In genomic region chr10:71486465-71487114, GRCh38 we compare ENCODE assay signal across 8 cellular contexts.
DNase-seq lines count a peak whose midpoint lies in the region; ATAC-seq and TF ChIP-seq lines count a peak whose summit lies in the region.

No MANE protein-coding gene starts in this region.

- H3K36me3 ChIP-seq in OCI-LY3 (replicated peaks; ENCODE audit: low read depth, low read length), result no peaks in the 10 kb centered on the region

- peaks cover 3% of the 10 kb centered on the region; the same call in 1 of the 2 replicates for H3K9me3 ChIP-seq in OCI-LY3 (ENCODE audit: insufficient read depth, low read length)

- H3K27ac Mint-ChIP-seq in stimulated activated effector memory CD8-positive, alpha-beta T cell treated with anti-CD3 and anti-CD28 coated beads, Interleukin-12 subunit alpha, Interleukin-12 subunit beta, amount 100 ng/mL, for 72 hours, result no peak overlapping the region

- peak; percentile 66 for TF ChIP-seq CTCF in OCI-LY3 (IDR thresholded peaks at IDR 0.05; ENCODE audit: low read depth, low read length)

- H3K4me1 ChIP-seq in OCI-LY3 (ENCODE audit: low read length), result no peaks in the 10 kb centered on the region

- H3K27me3 ChIP-seq in OCI-LY3 (ENCODE audit: low read depth, low read length), result no peaks in the 10 kb centered on the region

- H2AFZ ChIP-seq in OCI-LY3 (ENCODE audit: low read depth, low read length), result no peak overlapping the region

- H3K79me2 ChIP-seq in OCI-LY3 (ENCODE audit: low read length), result no peaks in the 10 kb centered on the region

- DNase-seq in activated T-cell treated with anti-CD3 and anti-CD28 coated beads for 24 hours (ENCODE audit: low read depth) (peak; percentile 14), activated T-cell treated with anti-CD3 and anti-CD28 coated beads for 4 hours (no peak), amygdala (lab: John Stamatoyannopoulos, UW) (peak in 29 of 56 donors; percentile 6 to 71 (median 23)), kidney glomerular epithelial cell (lab: John Stamatoyannopoulos, UW) (peak; percentile 32), DMS79 (lab: John Stamatoyannopoulos, UW) (no peak)
- DNase-seq in stimulated activated effector memory CD8-positive, alpha-beta T cell treated with anti-CD3 and anti-CD28 coated beads, Interleukin-12 subunit alpha, Interleukin-12 subunit beta, amount 100 ng/mL, for 72 hours (ENCODE audit: low spot score in 2 of 2), result peak; percentile 50 to 57

- peaks cover 5% of the 10 kb centered on the region for H3K9me3 Mint-ChIP-seq in stimulated activated effector memory CD8-positive, alpha-beta T cell treated with anti-CD3 and anti-CD28 coated beads, Interleukin-12 subunit alpha, Interleukin-12 subunit beta, amount 100 ng/mL, for 72 hours

- H3K4me1 Mint-ChIP-seq in stimulated activated effector memory CD8-positive, alpha-beta T cell treated with anti-CD3 and anti-CD28 coated beads, Interleukin-12 subunit alpha, Interleukin-12 subunit beta, amount 100 ng/mL, for 72 hours, result no peaks in the 10 kb centered on the region

- H3K9ac ChIP-seq in OCI-LY3 (ENCODE audit: low read length), result no peak overlapping the region

- no peak overlapping the region for H3K4me3 ChIP-seq in OCI-LY3 (ENCODE audit: low read length)

- H3K36me3 Mint-ChIP-seq in stimulated activated effector memory CD8-positive, alpha-beta T cell treated with anti-CD3 and anti-CD28 coated beads, Interleukin-12 subunit alpha, Interleukin-12 subunit beta, amount 100 ng/mL, for 72 hours, result no peaks in the 10 kb centered on the region

- peak; percentile 63 for ATAC-seq in stimulated activated effector memory CD8-positive, alpha-beta T cell treated with anti-CD3 and anti-CD28 coated beads, Interleukin-12 subunit alpha, Interleukin-12 subunit beta, amount 100 ng/mL, for 72 hours
- no peak for ATAC-seq in GM19023 (IDR thresholded peaks at IDR 0.05; ENCODE audit: unreplicated experiment)

- no peak overlapping the region for H3K4me3 Mint-ChIP-seq in stimulated activated effector memory CD8-positive, alpha-beta T cell treated with anti-CD3 and anti-CD28 coated beads, Interleukin-12 subunit alpha, Interleukin-12 subunit beta, amount 100 ng/mL, for 72 hours

- no peak overlapping the region for H3K4me2 ChIP-seq in OCI-LY3 (ENCODE audit: low read length)

- H4K20me1 ChIP-seq in OCI-LY3 (ENCODE audit: insufficient read depth, low read length), result no peaks in the 10 kb centered on the region

- H3K27ac ChIP-seq in OCI-LY3 (ENCODE audit: low read length), result no peak overlapping the region

Comparison
In these comparisons a context has a peak if more than half of its experiments do, and no peak if none do; other contexts are left out.
1. DNase-seq: peak in activated T-cell treated with anti-CD3 and anti-CD28 coated beads for 24 hours (single experiment), amygdala (29 of 56), kidney glomerular epithelial cell (single experiment) and stimulated activated effector memory CD8-positive, alpha-beta T cell treated with anti-CD3 and anti-CD28 coated beads, Interleukin-12 subunit alpha, Interleukin-12 subunit beta, amount 100 ng/mL, for 72 hours (2 of 2); none in activated T-cell treated with anti-CD3 and anti-CD28 coated beads for 4 hours (single experiment) and DMS79 (single experiment).